ENCODE assay signal across 1 cellular context in genomic region chr1:108124622-108125311, GRCh38.
A peak's percentile ranks its signal among the peaks of the same experiment; 100 is the strongest.
TF ChIP-seq lines count a peak whose summit lies in the region.

No MANE protein-coding gene starts in this region.

TF ChIP-seq in HEK293, 187 proteins besides CTCF, POLR2A, EP300 and RAD21 (continued from another document):
- TF ChIP-seq ZNF645 (tag by site-specific recombination; IDR thresholded peaks at IDR 0.05) (no peak), ZNF211 (tag by site-specific recombination; IDR thresholded peaks at IDR 0.05; ENCODE audit: low read depth) (no peak), ZXDB (tag by site-specific recombination; IDR thresholded peaks at IDR 0.05) (0 out of 2 replicates have a peak, but pooled peaks have one; percentile 49), TSHZ1 (tag by site-specific recombination; IDR thresholded peaks at IDR 0.05; ENCODE audit: borderline replicate concordance) (peak; percentile 54; the same call in 1 of the 2 replicates), PRDM6 (tag by site-specific recombination; IDR thresholded peaks at IDR 0.05) (peak; percentile 90), ZNF280C (tag by site-specific recombination; IDR thresholded peaks at IDR 0.05) (no peak), ZNF621 (tag by site-specific recombination; IDR thresholded peaks at IDR 0.05) (no peak), INSM2 (tag by site-specific recombination; IDR thresholded peaks at IDR 0.05) (no peak), ZNF266 (tag by site-specific recombination; IDR thresholded peaks at IDR 0.05; ENCODE audit: low read depth) (no peak), ZNF335 (tag by site-specific recombination; conservative IDR thresholded peaks at IDR 0.05) (peak; percentile 37; the same call in 1 of the 2 replicates), ZNF549 (tag by site-specific recombination; IDR thresholded peaks at IDR 0.05) (no peak), GLIS1 (tag by site-specific recombination; IDR thresholded peaks at IDR 0.05) (peak; percentile 68), ZBTB20 (tag by site-specific recombination; IDR thresholded peaks at IDR 0.05) (0 out of 2 replicates have a peak, but pooled peaks have one; percentile 22), ZNF169 (tag by site-specific recombination; IDR thresholded peaks at IDR 0.05) (no peak), ZNF488 (tag by site-specific recombination; IDR thresholded peaks at IDR 0.05) (no peak), ZBTB49 (tag by site-specific recombination; IDR thresholded peaks at IDR 0.05; ENCODE audit: low read depth) (no peak), SCRT2 (tag by site-specific recombination; IDR thresholded peaks at IDR 0.05) (0 out of 2 replicates have a peak, but pooled peaks have one; percentile 17), KLF10 (tag by site-specific recombination; IDR thresholded peaks at IDR 0.05) (peak; percentile 25; the same call in 1 of the 2 replicates), ZEB2 (tag by site-specific recombination; IDR thresholded peaks at IDR 0.05) (no peak), ZNF677 (tag by site-specific recombination; IDR thresholded peaks at IDR 0.05) (no peak), ZNF174 (tag by site-specific recombination; IDR thresholded peaks at IDR 0.05) (0 out of 2 replicates have a peak, but pooled peaks have one; percentile 58), OSR2 (tag by site-specific recombination; IDR thresholded peaks at IDR 0.05) (peak; percentile 47; the same call in 1 of the 2 replicates), FEZF1 (tag by site-specific recombination; IDR thresholded peaks at IDR 0.05) (peak; percentile 83), ZNF2 (tag by site-specific recombination; IDR thresholded peaks at IDR 0.05) (no peak), GLI2 (tag by site-specific recombination; IDR thresholded peaks at IDR 0.05; ENCODE audit: borderline replicate concordance, low read depth) (peak; percentile 69; the same call in 1 of the 2 replicates), ZNF350 (tag by site-specific recombination; IDR thresholded peaks at IDR 0.05) (peak; percentile 51), ZNF514 (tag by site-specific recombination; IDR thresholded peaks at IDR 0.05) (no peak), ZNF692 (tag by site-specific recombination; IDR thresholded peaks at IDR 0.05) (no peak), ZNF121 (tag by site-specific recombination; IDR thresholded peaks at IDR 0.05) (no peak), ZNF843 (tag by site-specific recombination; IDR thresholded peaks at IDR 0.05) (peak; percentile 90), ZNF521 (tag by site-specific recombination; IDR thresholded peaks at IDR 0.05) (no peak), ZNF354C (tag by site-specific recombination; IDR thresholded peaks at IDR 0.05; ENCODE audit: borderline replicate concordance, low read depth) (no peak), ZNF510 (tag by site-specific recombination; IDR thresholded peaks at IDR 0.05; ENCODE audit: insufficient replicate concordance) (no peak), GLIS2 (tag by site-specific recombination; IDR thresholded peaks at IDR 0.05) (no peak), MZF1 (tag by site-specific recombination; IDR thresholded peaks at IDR 0.05; ENCODE audit: borderline replicate concordance) (peak; percentile 97)
TF ChIP-seq in HEK293: peak in this region for 20.
